8 cellular contexts compared by ENCODE assay signal in the genomic region with DNA sequence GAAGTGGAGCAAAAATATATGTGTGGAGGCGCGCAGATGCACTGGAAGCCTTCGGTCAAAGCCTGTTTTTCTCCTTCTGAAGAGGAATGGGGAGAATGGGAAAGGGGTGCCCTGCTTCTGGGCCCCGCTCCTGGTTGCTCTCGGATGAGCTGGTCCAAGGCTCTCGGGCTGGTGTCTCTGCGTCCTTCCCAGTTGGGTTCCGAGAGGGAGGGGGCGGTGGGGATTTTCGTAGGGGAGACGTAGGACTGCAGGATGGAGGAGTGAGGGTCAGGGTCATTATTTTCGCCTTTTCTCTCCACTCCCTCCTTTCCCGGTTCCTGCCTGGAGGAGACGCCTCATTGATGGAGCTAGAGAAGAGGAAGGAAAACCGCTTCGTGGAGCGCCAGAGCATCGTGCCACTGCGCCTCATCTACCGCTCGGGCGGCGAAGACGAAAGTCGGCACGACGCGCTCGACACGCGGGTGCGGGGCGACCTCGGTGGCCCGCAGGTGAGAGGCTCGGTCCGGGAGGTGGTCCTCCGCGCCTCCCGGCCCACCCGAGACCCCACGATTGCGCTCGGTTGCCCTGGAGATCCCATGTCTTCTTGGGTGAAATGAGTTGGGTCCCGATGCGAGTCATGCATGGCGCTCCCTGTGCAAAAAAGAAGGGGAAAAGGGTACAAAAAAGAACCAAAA. TPM values are rescaled to one million over a fixed set of nuclear protein-coding genes. Genes with fewer than 3 reads are reported as not detected.
A peak's percentile ranks its signal among the peaks of the same experiment; 100 is the strongest.
DNase-seq lines count a peak whose midpoint lies in the region; ATAC-seq and TF ChIP-seq lines count a peak whose summit lies in the region.

No MANE protein-coding gene starts in this region.

- in situ Hi-C loops in ACHN (cut with HindIII; ENCODE audit: low pct_ligation_motif_present, low pct_unique_long_range_greater_than_20kb, low sequenced_read_pairs), result no loop called here

- DNase-seq in ACHN, result peak; percentile 28
- DNase-seq in Kasumi-1 (lab: John Stamatoyannopoulos, UW), result peak; percentile 34 to 60
- DNase-seq in activated CD4-positive, alpha-beta memory T cell treated with anti-CD3 and anti-CD28 coated beads, Interleukin-2, amount 10 ng/mL, durations not matched to agents 7 days and 5 days, result no peak
- peak; percentile 23 to 27 for DNase-seq in fibroblast of lung (ENCODE audit: low read depth in 2 of 2)
- no peak for DNase-seq in natural killer cell treated with Interleukin-12 subunit alpha and Interleukin-12 subunit beta and Interleukin-15 and Interleukin-18, amount 100 ng/mL, for 72 hours (ENCODE audit: low spot score)
- no peak for DNase-seq in hepatic stellate cell (ENCODE audit: low spot score)

- no peaks in the 10 kb centered on the region for H3K9me3 Mint-ChIP-seq in activated CD4-positive, alpha-beta memory T cell treated with anti-CD3 and anti-CD28 coated beads, Interleukin-2, amount 10 ng/mL, durations not matched to agents 7 days and 5 days
- H3K9me3 Mint-ChIP-seq in natural killer cell treated with Interleukin-12 subunit alpha and Interleukin-12 subunit beta and Interleukin-15 and Interleukin-18, amount 100 ng/mL, for 72 hours, result no peaks in the 10 kb centered on the region

- peaks cover 18% of the 10 kb centered on the region for H3K4me1 Mint-ChIP-seq in activated CD4-positive, alpha-beta memory T cell treated with anti-CD3 and anti-CD28 coated beads, Interleukin-2, amount 10 ng/mL, durations not matched to agents 7 days and 5 days
- H3K4me1 Mint-ChIP-seq in natural killer cell treated with Interleukin-12 subunit alpha and Interleukin-12 subunit beta and Interleukin-15 and Interleukin-18, amount 100 ng/mL, for 72 hours (ENCODE audit: low read depth in 2 of 2), result peaks cover 0 to 6% of the 10 kb centered on the region in 2 donors

- H3K9me3 ChIP-seq in fibroblast of lung (ENCODE audit: control insufficient read depth, insufficient read depth, low read depth, low read length), result no peaks in the 10 kb centered on the region

- peaks cover 2% of the 10 kb centered on the region for H3K27me3 ChIP-seq in fibroblast of lung (ENCODE audit: control insufficient read depth, insufficient read depth, low read length)

- no peaks in the 10 kb centered on the region for H3K79me2 ChIP-seq in fibroblast of lung (ENCODE audit: control insufficient read depth, insufficient read depth, low read length)

- H3K4me3 Mint-ChIP-seq in activated CD4-positive, alpha-beta memory T cell treated with anti-CD3 and anti-CD28 coated beads, Interleukin-2, amount 10 ng/mL, durations not matched to agents 7 days and 5 days, result peak overlapping the region; percentile 84
- peak overlapping the region; percentile 84 for H3K4me3 Mint-ChIP-seq in natural killer cell treated with Interleukin-12 subunit alpha and Interleukin-12 subunit beta and Interleukin-15 and Interleukin-18, amount 100 ng/mL, for 72 hours

- no peaks in the 10 kb centered on the region for H3K36me3 ChIP-seq in fibroblast of lung (ENCODE audit: control insufficient read depth, insufficient read depth, low read length)

- CTCF ChIA-PET in activated CD4-positive, alpha-beta memory T cell treated with anti-CD3 and anti-CD28 coated beads, Interleukin-2, amount 10 ng/mL, durations not matched to agents 7 days and 5 days (lab: Charles Lee), result interaction anchor here (0.7 to 1.6 kb wide), 5 partner anchors 10 to 396 kb away, joined by 3 to 10 read pairs (median 4); no protein-coding TSS in a partner anchor

- TF ChIP-seq CTCF in GM12875 (IDR thresholded peaks at IDR 0.05; ENCODE audit: borderline replicate concordance, insufficient read depth, low read depth, low read length), result no peak
- no peak for TF ChIP-seq CTCF in fibroblast of lung (conservative IDR thresholded peaks at IDR 0.05 in 1 of 2, IDR thresholded peaks at IDR 0.05 in 1 of 2; ENCODE audit: low read depth in 1 of 2, low read length in 2 of 2)

- POLR2A ChIA-PET in activated CD4-positive, alpha-beta memory T cell treated with anti-CD3 and anti-CD28 coated beads, Interleukin-2, amount 10 ng/mL, durations not matched to agents 7 days and 5 days (lab: Charles Lee), result interaction anchor here (1.5 kb wide), 1 partner anchor 307 kb away, joined by 3 read pairs; a partner anchor contains a TSS

- ATAC-seq in natural killer cell treated with Interleukin-12 subunit alpha and Interleukin-12 subunit beta and Interleukin-15 and Interleukin-18, amount 100 ng/mL, for 72 hours, result no peak
- ATAC-seq in HG03520 (IDR thresholded peaks at IDR 0.05; ENCODE audit: unreplicated experiment), result no peak

- peaks cover 29% of the 10 kb centered on the region for H3K27me3 Mint-ChIP-seq in activated CD4-positive, alpha-beta memory T cell treated with anti-CD3 and anti-CD28 coated beads, Interleukin-2, amount 10 ng/mL, durations not matched to agents 7 days and 5 days
- peaks cover 9 to 11% of the 10 kb centered on the region in 2 donors for H3K27me3 Mint-ChIP-seq in natural killer cell treated with Interleukin-12 subunit alpha and Interleukin-12 subunit beta and Interleukin-15 and Interleukin-18, amount 100 ng/mL, for 72 hours

- peak overlapping the region; percentile 95 for H3K4me3 ChIP-seq in GM12875 (ENCODE audit: low read depth, low read length)
- H3K4me3 ChIP-seq in fibroblast of lung (replicated peaks in 1 of 4; ENCODE audit: control extremely low read depth in 1 of 4, insufficient read depth in 1 of 4, low read depth in 3 of 4, low read length in 4 of 4), result peak overlapping the region; percentile 50 to 73 (median 60)

- peak overlapping the region; percentile 82 for H2AFZ ChIP-seq in fibroblast of lung (ENCODE audit: low read length)

- no peak overlapping the region for H3K27ac Mint-ChIP-seq in activated CD4-positive, alpha-beta memory T cell treated with anti-CD3 and anti-CD28 coated beads, Interleukin-2, amount 10 ng/mL, durations not matched to agents 7 days and 5 days
- H3K27ac Mint-ChIP-seq in natural killer cell treated with Interleukin-12 subunit alpha and Interleukin-12 subunit beta and Interleukin-15 and Interleukin-18, amount 100 ng/mL, for 72 hours, result no peak overlapping the region

- H3K4me1 ChIP-seq in fibroblast of lung (ENCODE audit: control insufficient read depth, extremely low read depth, insufficient read depth, low read length), result no peaks in the 10 kb centered on the region

- no peak overlapping the region for H3K9ac ChIP-seq in fibroblast of lung (ENCODE audit: insufficient read depth, low read length)

- peak overlapping the region; percentile 86 for H3K4me2 ChIP-seq in fibroblast of lung (ENCODE audit: extremely low read depth, insufficient read depth, low read length)

- no peaks in the 10 kb centered on the region for H4K20me1 ChIP-seq in fibroblast of lung (ENCODE audit: control insufficient read depth, extremely low read depth, insufficient read depth, low read length)

- no peak overlapping the region for H3K27ac ChIP-seq in fibroblast of lung (ENCODE audit: insufficient read depth, low read length)

- H3K36me3 Mint-ChIP-seq in activated CD4-positive, alpha-beta memory T cell treated with anti-CD3 and anti-CD28 coated beads, Interleukin-2, amount 10 ng/mL, durations not matched to agents 7 days and 5 days (ENCODE audit: low read depth), result peaks cover 3% of the 10 kb centered on the region
- no peaks in the 10 kb centered on the region for H3K36me3 Mint-ChIP-seq in natural killer cell treated with Interleukin-12 subunit alpha and Interleukin-12 subunit beta and Interleukin-15 and Interleukin-18, amount 100 ng/mL, for 72 hours

RNA-seq across cellular contexts. Expression of a gene that starts 0.8 kb away (rescaled TPM):
- total RNA-seq in activated CD4-positive, alpha-beta memory T cell treated with anti-CD3 and anti-CD28 coated beads, Interleukin-2, amount 10 ng/mL, durations not matched to agents 7 days and 5 days, result 1 to 10 TPM; 1.1 to 1.5 TPM
- total RNA-seq in fibroblast of lung, result 0.51 and 0.66 TPM in 2 replicates
- 0.18 and 0.33 TPM in 2 replicates for polyA plus RNA-seq in fibroblast of lung
- polyA plus RNA-seq in fibroblast of lung (2012), result 0.10 TPM in 2 replicates
- polyA minus RNA-seq in fibroblast of lung (ENCODE audit: low replicate concordance), result not detected in 2 replicates
- 1 to 10 TPM in 1 of 2 donors, under 1 TPM in 1; 0.29 to 1.9 TPM for total RNA-seq in natural killer cell treated with Interleukin-12 subunit alpha and Interleukin-12 subunit beta and Interleukin-15 and Interleukin-18, amount 100 ng/mL, for 72 hours

RNA-seq across cellular contexts. Expression of a gene that starts 58.5 kb away (rescaled TPM):
- total RNA-seq in activated CD4-positive, alpha-beta memory T cell treated with anti-CD3 and anti-CD28 coated beads, Interleukin-2, amount 10 ng/mL, durations not matched to agents 7 days and 5 days, result 10 to 100 TPM; 71.3 to 77.2 TPM
- 11.3 and 13.9 TPM in 2 replicates for total RNA-seq in fibroblast of lung
- 5.5 and 14.8 TPM in 2 replicates for polyA plus RNA-seq in fibroblast of lung
- polyA plus RNA-seq in fibroblast of lung (2012), result 8.0 and 17.5 TPM in 2 replicates
- 1.1 and 1.8 TPM in 2 replicates for polyA minus RNA-seq in fibroblast of lung (ENCODE audit: low replicate concordance)
- total RNA-seq in natural killer cell treated with Interleukin-12 subunit alpha and Interleukin-12 subunit beta and Interleukin-15 and Interleukin-18, amount 100 ng/mL, for 72 hours, result 10 to 100 TPM; 40.6 to 64.2 TPM

RNA-seq across cellular contexts. Expression of a gene that starts 58.7 kb away (rescaled TPM):
- total RNA-seq in activated CD4-positive, alpha-beta memory T cell treated with anti-CD3 and anti-CD28 coated beads, Interleukin-2, amount 10 ng/mL, durations not matched to agents 7 days and 5 days, result 10 to 100 TPM; 54.1 to 59.5 TPM
- total RNA-seq in fibroblast of lung, result 4.1 and 6.3 TPM in 2 replicates
- polyA plus RNA-seq in fibroblast of lung, result 9.9 and 10.2 TPM in 2 replicates
- polyA plus RNA-seq in fibroblast of lung (2012), result 7.1 and 11.0 TPM in 2 replicates
- 0.43 and 0.59 TPM in 2 replicates for polyA minus RNA-seq in fibroblast of lung (ENCODE audit: low replicate concordance)
- total RNA-seq in natural killer cell treated with Interleukin-12 subunit alpha and Interleukin-12 subunit beta and Interleukin-15 and Interleukin-18, amount 100 ng/mL, for 72 hours, result 10 to 100 TPM; 27.7 to 37.8 TPM

Comparison
In these comparisons a context has a peak if more than half of its experiments do, and no peak if none do; other contexts are left out.
1. DNase-seq: peak in ACHN (single experiment), Kasumi-1 (2 of 2) and fibroblast of lung (2 of 2); none in activated CD4-positive, alpha-beta memory T cell treated with anti-CD3 and anti-CD28 coated beads, Interleukin-2, amount 10 ng/mL, durations not matched to agents 7 days and 5 days (single experiment), natural killer cell treated with Interleukin-12 subunit alpha and Interleukin-12 subunit beta and Interleukin-15 and Interleukin-18, amount 100 ng/mL, for 72 hours (single experiment) and hepatic stellate cell (single experiment).